Comparison of ENCODE assay signal across 26 cellular contexts in genomic region chr9:124458441-124458840, GRCh38. TPM values are rescaled to one million over a fixed set of nuclear protein-coding genes. Genes with fewer than 3 reads are reported as not detected.
DNase-seq lines count a peak whose midpoint lies in the region; ATAC-seq and TF ChIP-seq lines count a peak whose summit lies in the region.
"Had no signal": no experiment of that assay in that cellular context is flagged by ENCODE, and none has a peak within 500 bp of the region (broad histone marks: within the 10 kb centered on the region; RNA-seq: fewer than 3 reads in every experiment).

No MANE protein-coding gene starts in this region.

- H4K8ac ChIP-seq in neuronal stem cell (ENCODE audit: low read depth, low read length) = no peak overlapping the region

- no peak overlapping the region for H2BK5ac ChIP-seq in neuronal stem cell (ENCODE audit: low read length)

- no peak for TF ChIP-seq CTCF in CD14-positive monocyte (IDR thresholded peaks at IDR 0.05)
- no peak for TF ChIP-seq CTCF in sigmoid colon (IDR thresholded peaks at IDR 0.05)

- H3K14ac ChIP-seq in neuronal stem cell (ENCODE audit: low read length) = no peak overlapping the region

- H4K91ac ChIP-seq in neuronal stem cell (ENCODE audit: low read depth, low read length, poor library complexity) = no peak overlapping the region

- peak; percentile 10 for DNase-seq in activated naive CD8-positive, alpha-beta T cell treated with anti-CD3 and anti-CD28 coated beads, Interleukin-2, amount 10 ng/mL, durations not matched to agents 7 days and 5 days
- DNase-seq in activated naive CD8-positive, alpha-beta T cell treated with anti-CD3 and anti-CD28 coated beads, Interleukin-2, amount 50 U/mL, for 24 hours = no peak
- DNase-seq in CD14-positive monocyte (ENCODE audit: low spot score) = peak; percentile 38
- no peak for DNase-seq in neuronal stem cell (ENCODE audit: low spot score)
- peak; percentile 37 for DNase-seq in sigmoid colon
- DNase-seq in MG63 = no peak
- no peak for DNase-seq in hepatic stellate cell (ENCODE audit: low spot score)
- DNase-seq: ACHN; AML-193; BE2C; Calu3; CD4-positive, alpha-beta memory T cell; COR-L47; DMS53; DMS79 treated with DMSO at 0.1 percent for 48 hours; GF-D8; GM23248 had no signal

- no peak overlapping the region for H2BK12ac ChIP-seq in neuronal stem cell (ENCODE audit: low read length)

- H3K27me3 ChIP-seq in neuronal stem cell (ENCODE audit: control insufficient read depth in 3 of 3, insufficient read depth in 3 of 3, low read depth in 1 of 3, low read length in 3 of 3) (peaks cover 0 to 25% (median 7%) of the 10 kb centered on the region in 3 experiments), sigmoid colon (peaks cover 2 to 17% (median 10%) of the 10 kb centered on the region in 3 donors), MG63 (peaks cover 11% of the 10 kb centered on the region)
- H3K27me3 ChIP-seq: BE2C; BLaER1 treated with 17β-estradiol and CSF1 and Interleukin-3, amounts not matched to agents 10 nM and 100 nM had no signal

- H3K9ac ChIP-seq in neuronal stem cell (ENCODE audit: low read depth, low read length, poor library complexity) = no peak overlapping the region
- H3K9ac ChIP-seq: BLaER1 treated with 17β-estradiol and CSF1 and Interleukin-3, amounts not matched to agents 10 nM and 100 nM; GM23248 had no signal

- H3K36me3 ChIP-seq in neuronal stem cell (replicated peaks in 1 of 2; ENCODE audit: control insufficient read depth in 2 of 2, insufficient read depth in 2 of 2, low read length in 2 of 2) (no peaks in the 10 kb centered on the region), sigmoid colon (no peaks in the 10 kb centered on the region), MG63 (no peaks in the 10 kb centered on the region)
- H3K36me3 ChIP-seq: BE2C; BLaER1 treated with 17β-estradiol and CSF1 and Interleukin-3, amounts not matched to agents 10 nM and 100 nM had no signal

- H2BK120ac ChIP-seq in neuronal stem cell (ENCODE audit: low read depth, low read length) = no peak overlapping the region

- no peaks in the 10 kb centered on the region for H3K4me1 ChIP-seq in neuronal stem cell (ENCODE audit: control insufficient read depth in 2 of 2, insufficient read depth in 1 of 2, low read depth in 1 of 2, low read length in 2 of 2)
- H3K4me1 ChIP-seq in sigmoid colon = peaks cover 0 to 2% (median 0%) of the 10 kb centered on the region in 4 donors
- H3K4me1 ChIP-seq: A549; BE2C; BLaER1 treated with 17β-estradiol and CSF1 and Interleukin-3, amounts not matched to agents 10 nM and 100 nM had no signal

- TF ChIP-seq EP300 in sigmoid colon (IDR thresholded peaks at IDR 0.05) = no peak

- no peaks in the 10 kb centered on the region for H3K79me1 ChIP-seq in neuronal stem cell (ENCODE audit: low read depth, low read length)

- no peak overlapping the region for H3K27ac Mint-ChIP-seq in activated naive CD8-positive, alpha-beta T cell treated with anti-CD3 and anti-CD28 coated beads, Interleukin-2, amount 10 ng/mL, durations not matched to agents 7 days and 5 days
- H3K27ac Mint-ChIP-seq in activated naive CD8-positive, alpha-beta T cell treated with anti-CD3 and anti-CD28 coated beads, Interleukin-2, amount 50 U/mL, for 24 hours = no peak overlapping the region
- H3K27ac Mint-ChIP-seq in CD14-positive monocyte = peak overlapping the region in 1 of 7 donors; percentile 33
- H3K27ac Mint-ChIP-seq: CD4-positive, alpha-beta memory T cell had no signal

- no peak overlapping the region for H3K4ac ChIP-seq in neuronal stem cell (ENCODE audit: low read length)

- no peaks in the 10 kb centered on the region for H3K9me3 Mint-ChIP-seq in activated naive CD8-positive, alpha-beta T cell treated with anti-CD3 and anti-CD28 coated beads, Interleukin-2, amount 10 ng/mL, durations not matched to agents 7 days and 5 days
- H3K9me3 Mint-ChIP-seq in activated naive CD8-positive, alpha-beta T cell treated with anti-CD3 and anti-CD28 coated beads, Interleukin-2, amount 50 U/mL, for 24 hours = no peaks in the 10 kb centered on the region
- peaks cover 0 to 8% (median 5%) of the 10 kb centered on the region in 7 donors for H3K9me3 Mint-ChIP-seq in CD14-positive monocyte
- H3K9me3 Mint-ChIP-seq: H9 had no signal

- H3K4me2 ChIP-seq in neuronal stem cell (ENCODE audit: insufficient read depth, low read length, poor library complexity, severe bottlenecking) = no peak overlapping the region
- H3K4me2 ChIP-seq: A549; BLaER1 treated with 17β-estradiol and CSF1 and Interleukin-3, amounts not matched to agents 10 nM and 100 nM had no signal

- H3K4me3 ChIP-seq in neuronal stem cell (ENCODE audit: low read length in 2 of 2) (no peak overlapping the region), sigmoid colon (no peak overlapping the region), MG63 (no peak overlapping the region)
- H3K4me3 ChIP-seq: A549; BLaER1 treated with 17β-estradiol and CSF1 and Interleukin-3, amounts not matched to agents 10 nM and 100 nM; GM23248 had no signal

- ATAC-seq in activated naive CD8-positive, alpha-beta T cell treated with anti-CD3 and anti-CD28 coated beads, Interleukin-2, amount 10 ng/mL, durations not matched to agents 7 days and 5 days (ENCODE audit: low read depth) = no peak
- ATAC-seq in activated naive CD8-positive, alpha-beta T cell treated with anti-CD3 and anti-CD28 coated beads, Interleukin-2, amount 50 U/mL, for 24 hours = no peak
- no peak for ATAC-seq in GM19328 (IDR thresholded peaks at IDR 0.05; ENCODE audit: unreplicated experiment)
- ATAC-seq: A549, HCT116 had no signal

- POLR2A ChIA-PET in activated naive CD8-positive, alpha-beta T cell treated with anti-CD3 and anti-CD28 coated beads, Interleukin-2, amount 10 ng/mL, durations not matched to agents 7 days and 5 days (lab: Charles Lee) = interaction anchor here (0.5 kb wide), 1 partner anchor 78 kb away, joined by 3 read pairs; no protein-coding TSS in a partner anchor

- intact Hi-C loops in CD14-positive monocyte (cut with micrococcal nuclease) (no loop called here), sigmoid colon (cut with DNase I) (no loop called here)

- WGBS in neuronal stem cell (ENCODE audit: extremely low coverage in 2 of 2, insufficient read length in 2 of 2, insufficient replicate concordance in 1 of 2), 2 donors = no CpG with 5 or more reads among the region's 9 CpGs
- 86 to 89% methylated on average over 9 of the region's 9 CpGs for WGBS in sigmoid colon, 2 donors

- no peak overlapping the region for H2AFZ ChIP-seq in neuronal stem cell (ENCODE audit: low read length)
- H2AFZ ChIP-seq: GM23248 had no signal

- no peak overlapping the region for H3K18ac ChIP-seq in neuronal stem cell (ENCODE audit: low read length)

- H3K36me3 Mint-ChIP-seq in activated naive CD8-positive, alpha-beta T cell treated with anti-CD3 and anti-CD28 coated beads, Interleukin-2, amount 10 ng/mL, durations not matched to agents 7 days and 5 days = no peaks in the 10 kb centered on the region
- H3K36me3 Mint-ChIP-seq in activated naive CD8-positive, alpha-beta T cell treated with anti-CD3 and anti-CD28 coated beads, Interleukin-2, amount 50 U/mL, for 24 hours (ENCODE audit: low read depth) = no peaks in the 10 kb centered on the region
- H3K36me3 Mint-ChIP-seq in CD14-positive monocyte = no peaks in the 10 kb centered on the region
- H3K36me3 Mint-ChIP-seq: CD4-positive, alpha-beta memory T cell had no signal

- H3K9me3 ChIP-seq in neuronal stem cell (replicated peaks in 1 of 2; ENCODE audit: control insufficient read depth in 2 of 2, insufficient read depth in 1 of 2, low read depth in 1 of 2, low read length in 2 of 2) = peaks cover 0 to 6% of the 10 kb centered on the region in 2 donors
- no peaks in the 10 kb centered on the region for H3K9me3 ChIP-seq in sigmoid colon
- H3K9me3 ChIP-seq in MG63 = no peaks in the 10 kb centered on the region; the same call in 1 of the 2 replicates
- H3K9me3 ChIP-seq: BE2C had no signal

- H3K23ac ChIP-seq in neuronal stem cell (ENCODE audit: low read depth, low read length, poor library complexity) = peak overlapping the region; percentile 34

- no peak for TF ChIP-seq POLR2A in sigmoid colon (IDR thresholded peaks at IDR 0.05)

- no peaks in the 10 kb centered on the region for H3K4me1 Mint-ChIP-seq in activated naive CD8-positive, alpha-beta T cell treated with anti-CD3 and anti-CD28 coated beads, Interleukin-2, amount 10 ng/mL, durations not matched to agents 7 days and 5 days
- no peaks in the 10 kb centered on the region for H3K4me1 Mint-ChIP-seq in activated naive CD8-positive, alpha-beta T cell treated with anti-CD3 and anti-CD28 coated beads, Interleukin-2, amount 50 U/mL, for 24 hours
- no peaks in the 10 kb centered on the region for H3K4me1 Mint-ChIP-seq in CD14-positive monocyte
- H3K4me1 Mint-ChIP-seq: CD4-positive, alpha-beta memory T cell had no signal

- peak overlapping the region; percentile 25 for H2BK15ac ChIP-seq in neuronal stem cell (ENCODE audit: low read length)

- H3K27me3 Mint-ChIP-seq in activated naive CD8-positive, alpha-beta T cell treated with anti-CD3 and anti-CD28 coated beads, Interleukin-2, amount 10 ng/mL, durations not matched to agents 7 days and 5 days = peaks cover 15% of the 10 kb centered on the region
- peaks cover 4% of the 10 kb centered on the region for H3K27me3 Mint-ChIP-seq in activated naive CD8-positive, alpha-beta T cell treated with anti-CD3 and anti-CD28 coated beads, Interleukin-2, amount 50 U/mL, for 24 hours
- peaks cover 9 to 30% (median 20%) of the 10 kb centered on the region in 3 donors for H3K27me3 Mint-ChIP-seq in CD14-positive monocyte (ENCODE audit: low read depth in 3 of 3)

- peak overlapping the region; percentile 15 for H2AK5ac ChIP-seq in neuronal stem cell (ENCODE audit: low read depth, low read length)

- no peak overlapping the region for H3K4me3 Mint-ChIP-seq in activated naive CD8-positive, alpha-beta T cell treated with anti-CD3 and anti-CD28 coated beads, Interleukin-2, amount 10 ng/mL, durations not matched to agents 7 days and 5 days
- no peak overlapping the region for H3K4me3 Mint-ChIP-seq in activated naive CD8-positive, alpha-beta T cell treated with anti-CD3 and anti-CD28 coated beads, Interleukin-2, amount 50 U/mL, for 24 hours
- no peak overlapping the region for H3K4me3 Mint-ChIP-seq in CD14-positive monocyte
- H3K4me3 Mint-ChIP-seq: CD4-positive, alpha-beta memory T cell; H9 had no signal

- H3K27ac ChIP-seq in neuronal stem cell (replicated peaks; ENCODE audit: low read length) (no peak overlapping the region), sigmoid colon (no peak overlapping the region)
- H3K27ac ChIP-seq: 22Rv1; A549; BLaER1 treated with 17β-estradiol and CSF1 and Interleukin-3, amounts not matched to agents 10 nM and 100 nM; GM23248 had no signal

RNA-seq across cellular contexts. Expression of gene ADGRD2, which starts 8.2 kb away (rescaled TPM):
- total RNA-seq in activated naive CD8-positive, alpha-beta T cell treated with anti-CD3 and anti-CD28 coated beads, Interleukin-2, amount 10 ng/mL, durations not matched to agents 7 days and 5 days = not detected
- polyA plus RNA-seq in CD14-positive monocyte (not detected), sigmoid colon (not detected)
- 0.54 TPM for polyA plus RNA-seq in neuronal stem cell (2013, experiment 1 of 2)
- 0.58 TPM for polyA plus RNA-seq in neuronal stem cell (2013, experiment 2 of 2)
- not detected for total RNA-seq in sigmoid colon
- not detected in 2 replicates for total RNA-seq in MG63 (2014; rRNA removed; shearing (Covaris generic); ENCODE audit: low replicate concordance)
- total RNA-seq: Calu3; CD4-positive, alpha-beta memory T cell; G401; GM23248; H4 had no signal
- polyA plus RNA-seq: A549; CD4-positive, alpha-beta memory T cell; GM23248 had no signal

RNA-seq across cellular contexts. Expression of gene PSMB7, which starts 43.2 kb away (rescaled TPM):
- 10 to 100 TPM; 88.7 to 93.6 TPM for total RNA-seq in activated naive CD8-positive, alpha-beta T cell treated with anti-CD3 and anti-CD28 coated beads, Interleukin-2, amount 10 ng/mL, durations not matched to agents 7 days and 5 days
- 100 to 1,000 TPM; 191 to 194 TPM for polyA plus RNA-seq in CD14-positive monocyte
- polyA plus RNA-seq in neuronal stem cell (2013, experiment 1 of 2) = 189 TPM
- polyA plus RNA-seq in neuronal stem cell (2013, experiment 2 of 2) = 189 TPM
- 100 to 1,000 TPM; 136 to 172 (median 166) TPM for total RNA-seq in sigmoid colon
- polyA plus RNA-seq in sigmoid colon = 100 to 1,000 TPM; 153 to 179 (median 177) TPM
- total RNA-seq in MG63 (2014; rRNA removed; shearing (Covaris generic); ENCODE audit: low replicate concordance) = 82.8 and 179 TPM in 2 replicates

RNA-seq across cellular contexts. Expression of gene NR5A1, which starts 48.8 kb away (rescaled TPM):
- not detected for total RNA-seq in activated naive CD8-positive, alpha-beta T cell treated with anti-CD3 and anti-CD28 coated beads, Interleukin-2, amount 10 ng/mL, durations not matched to agents 7 days and 5 days
- not detected for polyA plus RNA-seq in CD14-positive monocyte
- 0.33 TPM for polyA plus RNA-seq in neuronal stem cell (2013, experiment 1 of 2)
- polyA plus RNA-seq in neuronal stem cell (2013, experiment 2 of 2) = 0.30 TPM
- not detected for total RNA-seq in sigmoid colon
- polyA plus RNA-seq in sigmoid colon = under 1 TPM in 2 of 3 donors, not detected in 1; 0.03 to 0.60 TPM
- not detected in 2 replicates for total RNA-seq in MG63 (2014; rRNA removed; shearing (Covaris generic); ENCODE audit: low replicate concordance)
- total RNA-seq: Calu3; CD4-positive, alpha-beta memory T cell; Daoy; GM23248; H4 had no signal
- polyA plus RNA-seq: A549; CD4-positive, alpha-beta memory T cell; GM23248 had no signal

Comparison
In these comparisons a context has a peak if more than half of its experiments do, and no peak if none do; other contexts are left out.
1. DNase-seq: peak in activated naive CD8-positive, alpha-beta T cell treated with anti-CD3 and anti-CD28 coated beads, Interleukin-2, amount 10 ng/mL, durations not matched to agents 7 days and 5 days (single experiment), CD14-positive monocyte (single experiment) and sigmoid colon (single experiment); none in activated naive CD8-positive, alpha-beta T cell treated with anti-CD3 and anti-CD28 coated beads, Interleukin-2, amount 50 U/mL, for 24 hours (single experiment), neuronal stem cell (single experiment), MG63 (single experiment) and hepatic stellate cell (single experiment).